In genomic region chr2:152171733-152172132, GRCh38 we compare ENCODE assay signal across 11 cellular contexts. TPM values are rescaled to one million over a fixed set of nuclear protein-coding genes. Genes with fewer than 3 reads are reported as not detected.
A peak's percentile ranks its signal among the peaks of the same experiment; 100 is the strongest.
DNase-seq lines count a peak whose midpoint lies in the region; ATAC-seq and TF ChIP-seq lines count a peak whose summit lies in the region.
"Had no signal": no experiment of that assay in that cellular context is flagged by ENCODE, and none has a peak within 500 bp of the region (broad histone marks: within the 10 kb centered on the region; RNA-seq: fewer than 3 reads in every experiment).

No MANE protein-coding gene starts in this region.

- 0 out of 2 replicates have a peak overlapping the region, but pooled peaks have one; percentile 12 for H3K4me3 ChIP-seq in LNCaP clone FGC (ENCODE audit: low read depth, low read length)

- H3K4me3 Mint-ChIP-seq in effector memory CD8-positive, alpha-beta T cell: peak overlapping the region in 1 of 2 donors; percentile 15
- H3K4me3 Mint-ChIP-seq in naive B cell: peak overlapping the region in 1 of 8 donors; percentile 45

- peaks cover 12% of the 10 kb centered on the region for H3K36me3 Mint-ChIP-seq in effector memory CD8-positive, alpha-beta T cell (ENCODE audit: insufficient read depth)
- H3K36me3 Mint-ChIP-seq in naive B cell: peaks cover 0 to 3% of the 10 kb centered on the region in 2 donors

- H3K27ac Mint-ChIP-seq in effector memory CD8-positive, alpha-beta T cell: peak overlapping the region; percentile 69 to 87
- H3K27ac Mint-ChIP-seq in naive B cell: peak overlapping the region in 4 of 6 donors; percentile 42 to 89 (median 60)

- peaks cover 34 to 58% of the 10 kb centered on the region in 2 donors for H3K4me1 Mint-ChIP-seq in effector memory CD8-positive, alpha-beta T cell (ENCODE audit: low read depth in 2 of 2)
- H3K4me1 Mint-ChIP-seq in naive B cell: peaks cover 36 to 78% (median 59%) of the 10 kb centered on the region in 3 donors

- ATAC-seq in effector memory CD8-positive, alpha-beta T cell (replicated peaks): no peak
- ATAC-seq in naive B cell (ENCODE audit: low read depth in 2 of 2): no peak
- no peak for ATAC-seq in HG03159 (IDR thresholded peaks at IDR 0.05; ENCODE audit: unreplicated experiment)
- ATAC-seq in HG03108 (IDR thresholded peaks at IDR 0.05; ENCODE audit: unreplicated experiment): no peak

- no peak for TF ChIP-seq CTCF in 22Rv1 (IDR thresholded peaks at IDR 0.05)
- TF ChIP-seq CTCF in LNCaP clone FGC (IDR thresholded peaks at IDR 0.05; ENCODE audit: control insufficient read depth, extremely low read depth, insufficient read depth): no peak

- H3K27ac ChIP-seq in 22Rv1: peak overlapping the region; percentile 38

- H3K27me3 Mint-ChIP-seq in effector memory CD8-positive, alpha-beta T cell: no peaks in the 10 kb centered on the region
- no peaks in the 10 kb centered on the region for H3K27me3 Mint-ChIP-seq in naive B cell

- DNase-seq in LNCaP clone FGC (ENCODE audit: low read depth) (peak; percentile 85), naive B cell (no peak), NCI-H1092 (lab: John Stamatoyannopoulos, UW) (no peak), HUDEP-2 (lab: John Stamatoyannopoulos, UW; ENCODE audit: unreplicated experiment in 76 of 76) (no peak)
- no peak for DNase-seq in effector memory CD8-positive, alpha-beta T cell
- DNase-seq: AML-193; central memory CD4-positive, alpha-beta T cell; NCI-H1436 had no signal

- no peaks in the 10 kb centered on the region for H3K9me3 Mint-ChIP-seq in effector memory CD8-positive, alpha-beta T cell
- no peaks in the 10 kb centered on the region for H3K9me3 Mint-ChIP-seq in naive B cell

RNA-seq across cellular contexts. Expression of gene STAM2, which starts 3.8 kb away (rescaled TPM):
- 1 to 10 TPM; 2.8 to 9.8 (median 7.6) TPM for polyA plus RNA-seq in naive B cell (ENCODE audit: low read depth in 6 of 6)
